ENCODE assay signal across 14 cellular contexts in the genomic region with DNA sequence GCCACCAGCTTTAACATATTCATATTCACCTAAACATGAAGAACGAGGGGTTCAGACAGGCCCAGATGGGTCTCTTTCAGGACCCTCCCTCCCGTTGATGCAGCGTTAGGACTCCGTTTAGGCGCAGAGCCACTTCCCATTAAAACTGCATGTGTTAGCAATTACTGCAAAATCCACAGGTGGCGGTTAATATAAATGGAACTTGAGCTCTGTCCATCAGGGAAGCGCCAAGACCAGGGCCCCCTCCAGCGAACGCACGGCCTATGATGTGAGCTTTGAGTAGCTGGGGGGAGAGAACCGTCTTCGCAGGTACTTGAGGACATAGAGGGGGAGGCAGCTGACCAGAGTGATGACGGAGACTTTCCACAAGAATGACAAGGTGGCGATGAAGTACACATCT. TPM values are rescaled to one million over a fixed set of nuclear protein-coding genes. Genes with fewer than 3 reads are reported as not detected.
DNase-seq lines count a peak whose midpoint lies in the region; ATAC-seq and TF ChIP-seq lines count a peak whose summit lies in the region.
"Had no signal": no experiment of that assay in that cellular context is flagged by ENCODE, and none has a peak within 500 bp of the region (broad histone marks: within the 10 kb centered on the region; RNA-seq: fewer than 3 reads in every experiment).

No MANE protein-coding gene starts in this region.

- H3K4me2 ChIP-seq in Loucy (ENCODE audit: low read depth, low read length, poor library complexity, severe bottlenecking) = peak overlapping the region; percentile 60

- no peaks in the 10 kb centered on the region for H3K27me3 ChIP-seq in Loucy (ENCODE audit: insufficient read depth, low read length, poor library complexity, severe bottlenecking)

- H3K4me3 Mint-ChIP-seq in activated naive CD8-positive, alpha-beta T cell treated with anti-CD3 and anti-CD28 coated beads, Interleukin-2, amount 50 U/mL, for 24 hours = no peak overlapping the region
- H3K4me3 Mint-ChIP-seq in activated naive CD8-positive, alpha-beta T cell treated with anti-CD3 and anti-CD28 coated beads for 36 hours = no peak overlapping the region
- peak overlapping the region; percentile 40 for H3K4me3 Mint-ChIP-seq in type B pancreatic cell
- H3K4me3 Mint-ChIP-seq: HFFc6 had no signal

- no peak for TF ChIP-seq CTCF in Loucy (conservative IDR thresholded peaks at IDR 0.05; ENCODE audit: low read length)
- TF ChIP-seq CTCF in type B pancreatic cell (conservative IDR thresholded peaks at IDR 0.05) = no peak

- H3K4me1 ChIP-seq in Loucy (ENCODE audit: insufficient read depth, low read length, poor library complexity, severe bottlenecking) = peaks cover 53% of the 10 kb centered on the region
- peaks cover 23% of the 10 kb centered on the region for H3K4me1 ChIP-seq in mesodermal cell (ENCODE audit: control insufficient read depth, insufficient read depth, low read length, poor library complexity, severe bottlenecking)

- peaks cover 58% of the 10 kb centered on the region; the same call in 1 of the 2 replicates for H3K36me3 ChIP-seq in Loucy (ENCODE audit: insufficient read depth, low read length)
- H3K36me3 ChIP-seq in mesodermal cell (ENCODE audit: control insufficient read depth, insufficient read depth, low read length) = no peaks in the 10 kb centered on the region

- H3K27me3 Mint-ChIP-seq in activated naive CD8-positive, alpha-beta T cell treated with anti-CD3 and anti-CD28 coated beads, Interleukin-2, amount 50 U/mL, for 24 hours = peaks cover 7% of the 10 kb centered on the region
- H3K27me3 Mint-ChIP-seq in activated naive CD8-positive, alpha-beta T cell treated with anti-CD3 and anti-CD28 coated beads for 36 hours = no peaks in the 10 kb centered on the region
- H3K27me3 Mint-ChIP-seq in type B pancreatic cell = no peaks in the 10 kb centered on the region

- no peaks in the 10 kb centered on the region for H4K20me1 ChIP-seq in Loucy (ENCODE audit: insufficient read depth, low read length, poor library complexity, severe bottlenecking)

- H3K4me3 ChIP-seq in Loucy (ENCODE audit: low read length, poor library complexity, severe bottlenecking) (no peak overlapping the region), mesodermal cell (ENCODE audit: extremely low read depth, insufficient read depth, low read length, poor library complexity, severe bottlenecking) (no peak overlapping the region)
- H3K4me3 ChIP-seq: HAP-1 had no signal

- ATAC-seq in activated naive CD8-positive, alpha-beta T cell treated with anti-CD3 and anti-CD28 coated beads, Interleukin-2, amount 50 U/mL, for 24 hours = no peak

- peak overlapping the region; percentile 64 for H3K9ac ChIP-seq in Loucy (ENCODE audit: low read depth, low read length, poor library complexity, severe bottlenecking)

- 93 to 97% methylated on average over 14 of the region's 14 CpGs for WGBS in mesodermal cell (ENCODE audit: insufficient coverage in 2 of 2), 2 experiments

- no peaks in the 10 kb centered on the region for H3K36me3 Mint-ChIP-seq in activated naive CD8-positive, alpha-beta T cell treated with anti-CD3 and anti-CD28 coated beads, Interleukin-2, amount 50 U/mL, for 24 hours (ENCODE audit: low read depth)
- H3K36me3 Mint-ChIP-seq in activated naive CD8-positive, alpha-beta T cell treated with anti-CD3 and anti-CD28 coated beads for 36 hours = no peaks in the 10 kb centered on the region
- peaks cover 17% of the 10 kb centered on the region for H3K36me3 Mint-ChIP-seq in type B pancreatic cell
- H3K36me3 Mint-ChIP-seq: CD8-positive, alpha-beta memory T cell had no signal

- no peak for DNase-seq in activated naive CD8-positive, alpha-beta T cell treated with anti-CD3 and anti-CD28 coated beads, Interleukin-2, amount 50 U/mL, for 24 hours
- DNase-seq in activated naive CD8-positive, alpha-beta T cell treated with anti-CD3 and anti-CD28 coated beads for 36 hours = no peak
- no peak for DNase-seq in type B pancreatic cell (ENCODE audit: extremely low spot score, unreplicated experiment)
- no peak for DNase-seq in effector CD4-positive, alpha-beta T cell
- DNase-seq in activated CD4-positive, alpha-beta T cell treated with anti-CD3 and anti-CD28 coated beads for 48 hours = no peak
- DNase-seq: CD8-positive, alpha-beta memory T cell; DMS53; GF-D8; GOT3; HFFc6 had no signal

- H3K4me1 Mint-ChIP-seq in activated naive CD8-positive, alpha-beta T cell treated with anti-CD3 and anti-CD28 coated beads, Interleukin-2, amount 50 U/mL, for 24 hours = peaks cover 47% of the 10 kb centered on the region
- peaks cover 31% of the 10 kb centered on the region for H3K4me1 Mint-ChIP-seq in activated naive CD8-positive, alpha-beta T cell treated with anti-CD3 and anti-CD28 coated beads for 36 hours
- H3K4me1 Mint-ChIP-seq in type B pancreatic cell (ENCODE audit: unreplicated experiment) = peaks cover 49% of the 10 kb centered on the region

- H3K79me2 ChIP-seq in Loucy (ENCODE audit: insufficient read depth, low read length) = no peaks in the 10 kb centered on the region

- H2AFZ ChIP-seq in Loucy (ENCODE audit: low read length) = no peak overlapping the region

- peak overlapping the region; percentile 29 for H3K27ac Mint-ChIP-seq in activated naive CD8-positive, alpha-beta T cell treated with anti-CD3 and anti-CD28 coated beads, Interleukin-2, amount 50 U/mL, for 24 hours
- H3K27ac Mint-ChIP-seq in activated naive CD8-positive, alpha-beta T cell treated with anti-CD3 and anti-CD28 coated beads for 36 hours = no peak overlapping the region
- no peak overlapping the region for H3K27ac Mint-ChIP-seq in type B pancreatic cell
- H3K27ac Mint-ChIP-seq: HFFc6 had no signal

- H3K9me3 ChIP-seq in Loucy (ENCODE audit: insufficient read depth, low read depth, low read length) (no peaks in the 10 kb centered on the region), mesodermal cell (ENCODE audit: control insufficient read depth, low read length) (no peaks in the 10 kb centered on the region)
- H3K9me3 ChIP-seq: HAP-1 had no signal

- H3K9me3 Mint-ChIP-seq in activated naive CD8-positive, alpha-beta T cell treated with anti-CD3 and anti-CD28 coated beads, Interleukin-2, amount 50 U/mL, for 24 hours = no peaks in the 10 kb centered on the region
- no peaks in the 10 kb centered on the region for H3K9me3 Mint-ChIP-seq in activated naive CD8-positive, alpha-beta T cell treated with anti-CD3 and anti-CD28 coated beads for 36 hours
- H3K9me3 Mint-ChIP-seq in type B pancreatic cell = no peaks in the 10 kb centered on the region
- H3K9me3 Mint-ChIP-seq: CD8-positive, alpha-beta memory T cell; HFFc6 had no signal

- H3K9me2 ChIP-seq in Loucy (replicated peaks; ENCODE audit: low read depth, low read length) = no peaks in the 10 kb centered on the region

- H3K27ac ChIP-seq in mesodermal cell (ENCODE audit: low read depth, low read length, severe bottlenecking) = peak overlapping the region; percentile 82
- H3K27ac ChIP-seq: 22Rv1 had no signal

- peaks cover 17% of the 10 kb centered on the region; the same call in 1 of the 2 replicates for H3F3A ChIP-seq in Loucy (ENCODE audit: low read depth)

RNA-seq across cellular contexts. Expression of a gene that starts 58.4 kb away (rescaled TPM):
- 10 to 100 TPM; 31.0 to 31.7 TPM for total RNA-seq in activated naive CD8-positive, alpha-beta T cell treated with anti-CD3 and anti-CD28 coated beads for 36 hours
- polyA plus RNA-seq in mesodermal cell (2013, experiment 1 of 2) = 3.4 TPM
- polyA plus RNA-seq in mesodermal cell (2013, experiment 2 of 2) = 1.9 TPM
- 4.8 and 9.5 TPM in 2 replicates for total RNA-seq in type B pancreatic cell (ENCODE audit: low replicate concordance)
